ENCODE assay signal across 1 cellular context in the genomic region with DNA sequence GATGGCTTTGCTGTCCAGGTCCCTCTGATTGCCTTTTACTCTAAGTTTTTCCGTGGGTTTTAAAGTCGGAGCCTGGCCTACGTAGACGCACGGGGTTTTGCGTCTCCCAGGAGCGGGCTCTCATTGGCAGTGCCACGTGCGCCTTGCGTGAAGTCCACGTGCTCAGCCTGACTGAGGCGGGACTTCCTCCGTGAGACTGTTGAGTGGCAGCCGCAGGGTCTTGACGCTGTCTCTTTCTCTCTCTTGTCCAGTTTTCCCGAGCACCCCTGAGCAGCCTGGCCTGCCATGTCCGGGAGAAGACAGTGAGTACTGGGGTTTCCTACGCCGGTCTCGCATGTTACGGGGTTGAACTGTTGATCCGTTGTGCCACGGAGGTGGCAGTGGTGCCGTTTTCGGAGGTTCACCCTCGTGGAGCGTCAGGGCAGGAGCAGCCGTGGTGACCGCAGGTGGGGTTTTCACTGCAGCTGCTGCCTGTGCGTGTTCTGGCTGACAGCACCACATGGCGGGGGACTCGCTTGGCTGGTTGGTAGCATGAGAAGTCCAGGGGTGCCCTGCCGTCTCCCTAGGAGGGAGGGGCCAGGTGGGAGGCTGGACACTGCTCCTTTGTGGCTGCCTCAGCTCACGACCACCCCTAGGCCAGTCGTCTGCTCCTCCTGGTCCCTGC.
A peak's percentile ranks its signal among the peaks of the same experiment; 100 is the strongest.
TF ChIP-seq lines count a peak whose summit lies in the region.

No MANE protein-coding gene starts in this region.

TF ChIP-seq in K562, 482 proteins besides CTCF, POLR2A, EP300 and RAD21 (continued from another document and continues in another):
- TF ChIP-seq, protein P1, sequence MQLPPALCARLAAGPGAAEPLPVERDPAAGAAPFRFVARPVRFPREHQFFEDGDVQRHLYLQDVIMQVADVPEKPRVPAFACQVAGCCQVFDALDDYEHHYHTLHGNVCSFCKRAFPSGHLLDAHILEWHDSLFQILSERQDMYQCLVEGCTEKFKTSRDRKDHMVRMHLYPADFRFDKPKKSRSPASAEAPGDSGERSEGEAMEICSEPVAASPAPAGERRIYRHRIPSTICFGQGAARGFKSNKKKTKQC (CRISPR knock-in tag; IDR thresholded peaks at IDR 0.05), result no peak
- TF ChIP-seq, protein P2, sequence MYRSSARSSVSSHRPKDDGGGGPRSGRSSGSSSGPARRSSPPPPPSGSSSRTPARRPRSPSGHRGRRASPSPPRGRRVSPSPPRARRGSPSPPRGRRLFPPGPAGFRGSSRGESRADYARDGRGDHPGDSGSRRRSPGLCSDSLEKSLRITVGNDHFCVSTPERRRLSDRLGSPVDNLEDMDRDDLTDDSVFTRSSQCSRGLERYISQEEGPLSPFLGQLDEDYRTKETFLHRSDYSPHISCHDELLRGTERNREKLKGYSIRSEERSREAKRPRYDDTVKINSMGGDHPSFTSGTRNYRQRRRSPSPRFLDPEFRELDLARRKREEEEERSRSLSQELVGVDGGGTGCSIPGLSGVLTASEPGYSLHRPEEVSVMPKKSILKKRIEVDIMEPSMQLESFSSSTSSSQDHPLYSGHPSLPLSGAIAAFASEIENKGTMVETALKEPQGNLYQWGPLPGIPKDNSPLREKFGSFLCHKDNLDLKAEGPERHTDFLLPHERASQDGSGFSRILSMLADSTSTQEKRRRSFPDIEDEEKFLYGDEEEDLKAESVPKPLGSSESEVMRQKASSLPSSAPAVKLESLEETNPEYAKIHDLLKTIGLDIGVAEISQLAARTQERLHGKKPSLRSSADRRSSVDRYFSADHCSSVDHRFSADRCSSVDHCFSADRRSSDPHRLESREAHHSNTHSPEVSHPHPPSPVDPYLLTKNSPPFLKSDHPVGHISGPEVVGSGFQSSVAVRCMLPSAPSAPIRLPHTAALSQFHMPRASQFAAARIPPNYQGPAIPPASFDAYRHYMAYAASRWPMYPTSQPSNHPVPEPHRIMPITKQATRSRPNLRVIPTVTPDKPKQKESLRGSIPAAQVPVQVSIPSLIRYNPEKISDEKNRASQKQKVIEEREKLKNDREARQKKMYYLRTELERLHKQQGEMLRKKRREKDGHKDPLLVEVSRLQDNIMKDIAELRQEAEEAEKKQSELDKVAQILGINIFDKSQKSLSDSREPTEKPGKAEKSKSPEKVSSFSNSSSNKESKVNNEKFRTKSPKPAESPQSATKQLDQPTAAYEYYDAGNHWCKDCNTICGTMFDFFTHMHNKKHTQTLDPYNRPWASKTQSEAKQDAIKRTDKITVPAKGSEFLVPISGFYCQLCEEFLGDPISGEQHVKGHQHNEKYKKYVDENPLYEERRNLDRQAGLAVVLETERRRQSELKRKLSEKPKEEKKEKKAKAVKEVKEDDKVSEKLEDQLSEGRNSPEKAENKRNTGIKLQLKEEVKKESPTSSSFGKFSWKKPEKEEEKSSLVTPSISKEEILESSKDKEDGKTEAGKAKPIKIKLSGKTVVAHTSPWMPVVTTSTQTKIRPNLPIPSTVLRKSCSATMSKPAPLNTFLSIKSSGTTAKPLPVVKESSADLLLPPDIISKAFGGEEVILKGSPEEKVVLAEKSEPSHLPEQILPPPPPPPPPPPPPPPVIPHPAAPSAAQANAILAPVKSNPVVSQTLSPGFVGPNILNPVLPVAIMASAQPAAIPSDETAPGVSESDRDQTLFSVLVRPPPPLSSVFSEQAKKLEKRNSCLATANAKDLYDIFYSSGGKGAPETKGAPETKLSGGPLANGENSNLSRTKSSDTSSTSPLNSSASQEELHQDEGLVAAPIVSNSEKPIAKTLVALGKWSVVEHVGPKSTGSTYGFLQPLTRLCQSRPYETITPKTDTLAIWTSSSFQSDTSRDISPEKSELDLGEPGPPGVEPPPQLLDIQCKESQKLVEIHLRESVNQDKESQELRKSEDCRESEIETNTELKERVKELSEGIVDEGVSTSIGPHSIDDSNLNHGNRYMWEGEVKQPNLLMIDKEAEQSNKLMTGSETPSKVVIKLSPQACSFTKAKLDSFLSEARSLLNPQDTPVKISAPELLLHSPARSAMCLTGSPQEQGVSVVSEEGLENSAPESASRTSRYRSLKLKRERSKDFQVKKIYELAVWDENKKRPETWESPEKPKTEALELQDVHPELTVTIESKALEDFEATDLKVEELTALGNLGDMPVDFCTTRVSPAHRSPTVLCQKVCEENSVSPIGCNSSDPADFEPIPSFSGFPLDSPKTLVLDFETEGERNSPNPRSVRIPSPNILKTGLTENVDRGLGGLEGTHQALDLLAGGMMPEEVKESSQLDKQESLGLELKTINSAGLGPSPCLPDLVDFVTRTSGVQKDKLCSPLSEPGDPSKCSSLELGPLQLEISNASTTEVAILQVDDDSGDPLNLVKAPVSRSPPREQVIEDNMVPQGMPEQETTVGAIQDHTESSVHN (IDR thresholded peaks at IDR 0.05; ENCODE audit: borderline replicate concordance in 1 of 2, low read depth in 1 of 2), result no peak
- no peak for TF ChIP-seq MCM5 (IDR thresholded peaks at IDR 0.05; ENCODE audit: low read depth)
- no peak for TF ChIP-seq ZBTB17 (CRISPR knock-in tag; IDR thresholded peaks at IDR 0.05)
- TF ChIP-seq, protein P3, sequence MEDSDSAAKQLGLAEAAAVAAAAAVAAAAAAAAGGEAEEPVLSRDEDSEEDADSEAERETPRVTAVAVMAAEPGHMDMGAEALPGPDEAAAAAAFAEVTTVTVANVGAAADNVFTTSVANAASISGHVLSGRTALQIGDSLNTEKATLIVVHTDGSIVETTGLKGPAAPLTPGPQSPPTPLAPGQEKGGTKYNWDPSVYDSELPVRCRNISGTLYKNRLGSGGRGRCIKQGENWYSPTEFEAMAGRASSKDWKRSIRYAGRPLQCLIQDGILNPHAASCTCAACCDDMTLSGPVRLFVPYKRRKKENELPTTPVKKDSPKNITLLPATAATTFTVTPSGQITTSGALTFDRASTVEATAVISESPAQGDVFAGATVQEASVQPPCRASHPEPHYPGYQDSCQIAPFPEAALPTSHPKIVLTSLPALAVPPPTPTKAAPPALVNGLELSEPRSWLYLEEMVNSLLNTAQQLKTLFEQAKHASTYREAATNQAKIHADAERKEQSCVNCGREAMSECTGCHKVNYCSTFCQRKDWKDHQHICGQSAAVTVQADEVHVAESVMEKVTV (CRISPR knock-in tag; IDR thresholded peaks at IDR 0.05), result no peak
- TF ChIP-seq, protein P4, sequence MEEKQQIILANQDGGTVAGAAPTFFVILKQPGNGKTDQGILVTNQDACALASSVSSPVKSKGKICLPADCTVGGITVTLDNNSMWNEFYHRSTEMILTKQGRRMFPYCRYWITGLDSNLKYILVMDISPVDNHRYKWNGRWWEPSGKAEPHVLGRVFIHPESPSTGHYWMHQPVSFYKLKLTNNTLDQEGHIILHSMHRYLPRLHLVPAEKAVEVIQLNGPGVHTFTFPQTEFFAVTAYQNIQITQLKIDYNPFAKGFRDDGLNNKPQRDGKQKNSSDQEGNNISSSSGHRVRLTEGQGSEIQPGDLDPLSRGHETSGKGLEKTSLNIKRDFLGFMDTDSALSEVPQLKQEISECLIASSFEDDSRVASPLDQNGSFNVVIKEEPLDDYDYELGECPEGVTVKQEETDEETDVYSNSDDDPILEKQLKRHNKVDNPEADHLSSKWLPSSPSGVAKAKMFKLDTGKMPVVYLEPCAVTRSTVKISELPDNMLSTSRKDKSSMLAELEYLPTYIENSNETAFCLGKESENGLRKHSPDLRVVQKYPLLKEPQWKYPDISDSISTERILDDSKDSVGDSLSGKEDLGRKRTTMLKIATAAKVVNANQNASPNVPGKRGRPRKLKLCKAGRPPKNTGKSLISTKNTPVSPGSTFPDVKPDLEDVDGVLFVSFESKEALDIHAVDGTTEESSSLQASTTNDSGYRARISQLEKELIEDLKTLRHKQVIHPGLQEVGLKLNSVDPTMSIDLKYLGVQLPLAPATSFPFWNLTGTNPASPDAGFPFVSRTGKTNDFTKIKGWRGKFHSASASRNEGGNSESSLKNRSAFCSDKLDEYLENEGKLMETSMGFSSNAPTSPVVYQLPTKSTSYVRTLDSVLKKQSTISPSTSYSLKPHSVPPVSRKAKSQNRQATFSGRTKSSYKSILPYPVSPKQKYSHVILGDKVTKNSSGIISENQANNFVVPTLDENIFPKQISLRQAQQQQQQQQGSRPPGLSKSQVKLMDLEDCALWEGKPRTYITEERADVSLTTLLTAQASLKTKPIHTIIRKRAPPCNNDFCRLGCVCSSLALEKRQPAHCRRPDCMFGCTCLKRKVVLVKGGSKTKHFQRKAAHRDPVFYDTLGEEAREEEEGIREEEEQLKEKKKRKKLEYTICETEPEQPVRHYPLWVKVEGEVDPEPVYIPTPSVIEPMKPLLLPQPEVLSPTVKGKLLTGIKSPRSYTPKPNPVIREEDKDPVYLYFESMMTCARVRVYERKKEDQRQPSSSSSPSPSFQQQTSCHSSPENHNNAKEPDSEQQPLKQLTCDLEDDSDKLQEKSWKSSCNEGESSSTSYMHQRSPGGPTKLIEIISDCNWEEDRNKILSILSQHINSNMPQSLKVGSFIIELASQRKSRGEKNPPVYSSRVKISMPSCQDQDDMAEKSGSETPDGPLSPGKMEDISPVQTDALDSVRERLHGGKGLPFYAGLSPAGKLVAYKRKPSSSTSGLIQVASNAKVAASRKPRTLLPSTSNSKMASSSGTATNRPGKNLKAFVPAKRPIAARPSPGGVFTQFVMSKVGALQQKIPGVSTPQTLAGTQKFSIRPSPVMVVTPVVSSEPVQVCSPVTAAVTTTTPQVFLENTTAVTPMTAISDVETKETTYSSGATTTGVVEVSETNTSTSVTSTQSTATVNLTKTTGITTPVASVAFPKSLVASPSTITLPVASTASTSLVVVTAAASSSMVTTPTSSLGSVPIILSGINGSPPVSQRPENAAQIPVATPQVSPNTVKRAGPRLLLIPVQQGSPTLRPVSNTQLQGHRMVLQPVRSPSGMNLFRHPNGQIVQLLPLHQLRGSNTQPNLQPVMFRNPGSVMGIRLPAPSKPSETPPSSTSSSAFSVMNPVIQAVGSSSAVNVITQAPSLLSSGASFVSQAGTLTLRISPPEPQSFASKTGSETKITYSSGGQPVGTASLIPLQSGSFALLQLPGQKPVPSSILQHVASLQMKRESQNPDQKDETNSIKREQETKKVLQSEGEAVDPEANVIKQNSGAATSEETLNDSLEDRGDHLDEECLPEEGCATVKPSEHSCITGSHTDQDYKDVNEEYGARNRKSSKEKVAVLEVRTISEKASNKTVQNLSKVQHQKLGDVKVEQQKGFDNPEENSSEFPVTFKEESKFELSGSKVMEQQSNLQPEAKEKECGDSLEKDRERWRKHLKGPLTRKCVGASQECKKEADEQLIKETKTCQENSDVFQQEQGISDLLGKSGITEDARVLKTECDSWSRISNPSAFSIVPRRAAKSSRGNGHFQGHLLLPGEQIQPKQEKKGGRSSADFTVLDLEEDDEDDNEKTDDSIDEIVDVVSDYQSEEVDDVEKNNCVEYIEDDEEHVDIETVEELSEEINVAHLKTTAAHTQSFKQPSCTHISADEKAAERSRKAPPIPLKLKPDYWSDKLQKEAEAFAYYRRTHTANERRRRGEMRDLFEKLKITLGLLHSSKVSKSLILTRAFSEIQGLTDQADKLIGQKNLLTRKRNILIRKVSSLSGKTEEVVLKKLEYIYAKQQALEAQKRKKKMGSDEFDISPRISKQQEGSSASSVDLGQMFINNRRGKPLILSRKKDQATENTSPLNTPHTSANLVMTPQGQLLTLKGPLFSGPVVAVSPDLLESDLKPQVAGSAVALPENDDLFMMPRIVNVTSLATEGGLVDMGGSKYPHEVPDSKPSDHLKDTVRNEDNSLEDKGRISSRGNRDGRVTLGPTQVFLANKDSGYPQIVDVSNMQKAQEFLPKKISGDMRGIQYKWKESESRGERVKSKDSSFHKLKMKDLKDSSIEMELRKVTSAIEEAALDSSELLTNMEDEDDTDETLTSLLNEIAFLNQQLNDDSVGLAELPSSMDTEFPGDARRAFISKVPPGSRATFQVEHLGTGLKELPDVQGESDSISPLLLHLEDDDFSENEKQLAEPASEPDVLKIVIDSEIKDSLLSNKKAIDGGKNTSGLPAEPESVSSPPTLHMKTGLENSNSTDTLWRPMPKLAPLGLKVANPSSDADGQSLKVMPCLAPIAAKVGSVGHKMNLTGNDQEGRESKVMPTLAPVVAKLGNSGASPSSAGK (IDR thresholded peaks at IDR 0.05), result peak; percentile 88
- no peak for TF ChIP-seq MYBL2 (IDR thresholded peaks at IDR 0.05; ENCODE audit: low read depth)
- no peak for TF ChIP-seq MYBL2 (CRISPR knock-in tag; IDR thresholded peaks at IDR 0.05; ENCODE audit: borderline replicate concordance)
- no peak for TF ChIP-seq ZNF717 (CRISPR knock-in tag; IDR thresholded peaks at IDR 0.05)
- TF ChIP-seq, protein P5, sequence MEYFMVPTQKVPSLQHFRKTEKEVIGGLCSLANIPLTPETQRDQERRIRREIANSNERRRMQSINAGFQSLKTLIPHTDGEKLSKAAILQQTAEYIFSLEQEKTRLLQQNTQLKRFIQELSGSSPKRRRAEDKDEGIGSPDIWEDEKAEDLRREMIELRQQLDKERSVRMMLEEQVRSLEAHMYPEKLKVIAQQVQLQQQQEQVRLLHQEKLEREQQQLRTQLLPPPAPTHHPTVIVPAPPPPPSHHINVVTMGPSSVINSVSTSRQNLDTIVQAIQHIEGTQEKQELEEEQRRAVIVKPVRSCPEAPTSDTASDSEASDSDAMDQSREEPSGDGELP (CRISPR knock-in tag; IDR thresholded peaks at IDR 0.05; ENCODE audit: borderline replicate concordance), result no peak
- no peak for TF ChIP-seq BRCA1 (IDR thresholded peaks at IDR 0.05)
- TF ChIP-seq BRCA1 (CRISPR knock-in tag; IDR thresholded peaks at IDR 0.05), result no peak
- TF ChIP-seq PRMT5 (CRISPR knock-in tag; IDR thresholded peaks at IDR 0.05), result no peak
- TF ChIP-seq ZKSCAN8 (CRISPR knock-in tag; IDR thresholded peaks at IDR 0.05), result no peak
- TF ChIP-seq SREBF1 (IDR thresholded peaks at IDR 0.05; ENCODE audit: borderline replicate concordance, low read depth, low read length), result no peak
- no peak for TF ChIP-seq ZNF347 (CRISPR knock-in tag; IDR thresholded peaks at IDR 0.05; ENCODE audit: low read depth)
- TF ChIP-seq, protein P6, sequence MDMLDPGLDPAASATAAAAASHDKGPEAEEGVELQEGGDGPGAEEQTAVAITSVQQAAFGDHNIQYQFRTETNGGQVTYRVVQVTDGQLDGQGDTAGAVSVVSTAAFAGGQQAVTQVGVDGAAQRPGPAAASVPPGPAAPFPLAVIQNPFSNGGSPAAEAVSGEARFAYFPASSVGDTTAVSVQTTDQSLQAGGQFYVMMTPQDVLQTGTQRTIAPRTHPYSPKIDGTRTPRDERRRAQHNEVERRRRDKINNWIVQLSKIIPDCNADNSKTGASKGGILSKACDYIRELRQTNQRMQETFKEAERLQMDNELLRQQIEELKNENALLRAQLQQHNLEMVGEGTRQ (CRISPR knock-in tag; IDR thresholded peaks at IDR 0.05), result 0 out of 2 replicates have a peak, but pooled peaks have one; percentile 17
- TF ChIP-seq KAT7 (CRISPR knock-in tag; IDR thresholded peaks at IDR 0.05; ENCODE audit: borderline replicate concordance), result no peak
- TF ChIP-seq SP2 (IDR thresholded peaks at IDR 0.05; ENCODE audit: extremely low read depth, low read depth, low read length, poor library complexity, severe bottlenecking), result no peak
- no peak for TF ChIP-seq FOXP1 (CRISPR knock-in tag; IDR thresholded peaks at IDR 0.05)
- TF ChIP-seq, protein P7, sequence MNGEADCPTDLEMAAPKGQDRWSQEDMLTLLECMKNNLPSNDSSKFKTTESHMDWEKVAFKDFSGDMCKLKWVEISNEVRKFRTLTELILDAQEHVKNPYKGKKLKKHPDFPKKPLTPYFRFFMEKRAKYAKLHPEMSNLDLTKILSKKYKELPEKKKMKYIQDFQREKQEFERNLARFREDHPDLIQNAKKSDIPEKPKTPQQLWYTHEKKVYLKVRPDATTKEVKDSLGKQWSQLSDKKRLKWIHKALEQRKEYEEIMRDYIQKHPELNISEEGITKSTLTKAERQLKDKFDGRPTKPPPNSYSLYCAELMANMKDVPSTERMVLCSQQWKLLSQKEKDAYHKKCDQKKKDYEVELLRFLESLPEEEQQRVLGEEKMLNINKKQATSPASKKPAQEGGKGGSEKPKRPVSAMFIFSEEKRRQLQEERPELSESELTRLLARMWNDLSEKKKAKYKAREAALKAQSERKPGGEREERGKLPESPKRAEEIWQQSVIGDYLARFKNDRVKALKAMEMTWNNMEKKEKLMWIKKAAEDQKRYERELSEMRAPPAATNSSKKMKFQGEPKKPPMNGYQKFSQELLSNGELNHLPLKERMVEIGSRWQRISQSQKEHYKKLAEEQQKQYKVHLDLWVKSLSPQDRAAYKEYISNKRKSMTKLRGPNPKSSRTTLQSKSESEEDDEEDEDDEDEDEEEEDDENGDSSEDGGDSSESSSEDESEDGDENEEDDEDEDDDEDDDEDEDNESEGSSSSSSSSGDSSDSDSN (IDR thresholded peaks at IDR 0.05; ENCODE audit: borderline replicate concordance in 1 of 2, low read depth in 2 of 2, low read length in 2 of 2), result no peak
- no peak for TF ChIP-seq ZNF707 (CRISPR knock-in tag; conservative IDR thresholded peaks at IDR 0.05)
- no peak for TF ChIP-seq ZNF644 (tag; IDR thresholded peaks at IDR 0.05; ENCODE audit: low read depth)
